ENCODE assay signal across 24 cellular contexts in genomic region chr6:21323577-21323976, GRCh38.
"Had no signal": no experiment of that assay in that cellular context is flagged by ENCODE, and none has a peak within 500 bp of the region (broad histone marks: within the 10 kb centered on the region; RNA-seq: fewer than 3 reads in every experiment).

No MANE protein-coding gene starts in this region.

- H3K4me2 ChIP-seq: smooth muscle cell had no signal

- H3K9me3 ChIP-seq: pancreas, suprapubic skin, transverse colon had no signal

- H3K27me3 Mint-ChIP-seq: naive B cell; stimulated activated naive CD8-positive, alpha-beta T cell treated with anti-CD3 and anti-CD28 coated beads, Interleukin-15, amount 100 ng/mL, for 72 hours had no signal

- DNase-seq: dorsolateral prefrontal cortex; effector CD4-positive, alpha-beta T cell; hypothalamus; immature natural killer cell; islet precursor cell; kidney glomerular epithelial cell; mucosa of descending colon; naive B cell; occipital lobe; pancreas; stimulated activated CD4-positive, alpha-beta T cell treated with anti-CD3 and anti-CD28 coated beads, Interleukin-12 subunit alpha, Interleukin-12 subunit beta, amount 100 ng/mL, for 4 hours; stimulated activated CD4-positive, alpha-beta T cell treated with anti-CD3 and anti-CD28 coated beads, Interleukin-1b, Interleukin-23, amount 100 ng/mL, for 48 hours; stimulated activated CD4-positive, alpha-beta T cell treated with anti-CD3 and anti-CD28 coated beads, Interleukin-4, amount 100 ng/mL, for 1 hour; stimulated activated CD8-positive, alpha-beta memory T cell treated with anti-CD3 and anti-CD28 coated beads, Interleukin-4, amount 100 ng/mL, for 48 hours; stimulated activated naive CD4-positive, alpha-beta T cell; stimulated activated naive CD8-positive, alpha-beta T cell treated with anti-CD3 and anti-CD28 coated beads, Interleukin-15, amount 100 ng/mL, for 72 hours; transverse colon had no signal

- H3K4me1 ChIP-seq: pancreas, suprapubic skin, transverse colon had no signal

- H3K27ac ChIP-seq: dorsolateral prefrontal cortex, pancreas, suprapubic skin, transverse colon had no signal

- H3K36me3 Mint-ChIP-seq: immature natural killer cell; memory B cell; natural killer cell treated with Interleukin-12 subunit alpha and Interleukin-12 subunit beta and Interleukin-15 and Interleukin-18, amount 100 ng/mL, for 72 hours had no signal

- H3K4me3 ChIP-seq: dorsolateral prefrontal cortex, lung, mucosa of descending colon, pancreas, smooth muscle cell, suprapubic skin, transverse colon had no signal

- H3K4me1 Mint-ChIP-seq: immature natural killer cell; memory B cell; naive B cell; stimulated activated naive CD8-positive, alpha-beta T cell treated with anti-CD3 and anti-CD28 coated beads, Interleukin-15, amount 100 ng/mL, for 72 hours had no signal

- ATAC-seq: left lobe of liver; mucosa of descending colon; natural killer cell treated with Interleukin-12 subunit alpha and Interleukin-12 subunit beta and Interleukin-15 and Interleukin-18, amount 100 ng/mL, for 72 hours; pancreas; sciatic nerve; stimulated activated naive CD8-positive, alpha-beta T cell treated with anti-CD3 and anti-CD28 coated beads, Interleukin-15, amount 100 ng/mL, for 72 hours had no signal

- H3K4me3 Mint-ChIP-seq: immature natural killer cell; memory B cell; naive B cell; natural killer cell treated with Interleukin-12 subunit alpha and Interleukin-12 subunit beta and Interleukin-15 and Interleukin-18, amount 100 ng/mL, for 72 hours; stimulated activated naive CD8-positive, alpha-beta T cell treated with anti-CD3 and anti-CD28 coated beads, Interleukin-15, amount 100 ng/mL, for 72 hours had no signal

- H3K27ac Mint-ChIP-seq: immature natural killer cell; memory B cell; naive B cell; natural killer cell treated with Interleukin-12 subunit alpha and Interleukin-12 subunit beta and Interleukin-15 and Interleukin-18, amount 100 ng/mL, for 72 hours; stimulated activated naive CD8-positive, alpha-beta T cell treated with anti-CD3 and anti-CD28 coated beads, Interleukin-15, amount 100 ng/mL, for 72 hours had no signal

- H3K36me3 ChIP-seq: pancreas, suprapubic skin, transverse colon had no signal

- H3K27me3 ChIP-seq: dorsolateral prefrontal cortex, pancreas, suprapubic skin, transverse colon had no signal

- H3K9me3 Mint-ChIP-seq: memory B cell; natural killer cell treated with Interleukin-12 subunit alpha and Interleukin-12 subunit beta and Interleukin-15 and Interleukin-18, amount 100 ng/mL, for 72 hours had no signal
